1 cellular context compared by ENCODE assay signal in genomic region chr13:28658796-28659610, GRCh38.
TF ChIP-seq lines count a peak whose summit lies in the region.

Gene POMP (plus strand): TSS chr13:28659130. CDS start chr13:28659185, 55 bp downstream.

TF ChIP-seq in HepG2, 621 proteins besides CTCF, POLR2A, EP300 and RAD21 (continued from another document and continues in another):
- no peak for TF ChIP-seq AFF4 (CRISPR knock-in tag; IDR thresholded peaks at IDR 0.05)
- TF ChIP-seq ETV5 (CRISPR knock-in tag; IDR thresholded peaks at IDR 0.05; ENCODE audit: borderline replicate concordance), result peak; percentile 90
- TF ChIP-seq ZHX2 (IDR thresholded peaks at IDR 0.05; ENCODE audit: low read depth), result peak; percentile 75
- TF ChIP-seq ZHX2 (CRISPR knock-in tag; IDR thresholded peaks at IDR 0.05; ENCODE audit: borderline replicate concordance), result no peak
- peak; percentile 42; the same call in 1 of the 2 replicates for TF ChIP-seq ZNF143 (CRISPR knock-in tag; IDR thresholded peaks at IDR 0.05)
- TF ChIP-seq GLI4 (CRISPR knock-in tag; IDR thresholded peaks at IDR 0.05; ENCODE audit: borderline replicate concordance), result peak; percentile 76
- TF ChIP-seq E2F2 (CRISPR knock-in tag; IDR thresholded peaks at IDR 0.05; ENCODE audit: borderline replicate concordance), result no peak
- 0 out of 2 replicates have a peak, but pooled peaks have one; percentile 29 for TF ChIP-seq JUND (CRISPR knock-in tag; IDR thresholded peaks at IDR 0.05)
- no peak for TF ChIP-seq PLSCR1 (CRISPR knock-in tag; IDR thresholded peaks at IDR 0.05; ENCODE audit: borderline replicate concordance)
- TF ChIP-seq CBX5 (CRISPR knock-in tag; IDR thresholded peaks at IDR 0.05; ENCODE audit: borderline replicate concordance), result peak; percentile 71; the same call in 1 of the 2 replicates
- peak; percentile 67 for TF ChIP-seq ARID5B (CRISPR knock-in tag; IDR thresholded peaks at IDR 0.05)
- peak; percentile 25 to 64; a peak in 2 of 4 replicates for TF ChIP-seq KLF16 (CRISPR knock-in tag; IDR thresholded peaks at IDR 0.05)
- no peak for TF ChIP-seq ZNF468 (CRISPR knock-in tag; IDR thresholded peaks at IDR 0.05)
- no peak for TF ChIP-seq ATF7 (IDR thresholded peaks at IDR 0.05)
- 0 out of 2 replicates have a peak, but pooled peaks have one; percentile 34 for TF ChIP-seq ATF7 (CRISPR knock-in tag; IDR thresholded peaks at IDR 0.05)
- peak; percentile 80; the same call in 1 of the 2 replicates for TF ChIP-seq ZNF414 (CRISPR knock-in tag; IDR thresholded peaks at IDR 0.05)
- 0 out of 2 replicates have a peak, but pooled peaks have one; percentile 58 for TF ChIP-seq ZBTB43 (CRISPR knock-in tag; conservative IDR thresholded peaks at IDR 0.05)
- no peak for TF ChIP-seq ISX (CRISPR knock-in tag; conservative IDR thresholded peaks at IDR 0.05)
- TF ChIP-seq ZFP36 (IDR thresholded peaks at IDR 0.05; ENCODE audit: borderline replicate concordance, low read depth, low read length, partially characterized antibody), result no peak
- TF ChIP-seq ZNF580 (CRISPR knock-in tag; IDR thresholded peaks at IDR 0.05; ENCODE audit: borderline replicate concordance, low read depth), result peak; percentile 54; the same call in 1 of the 2 replicates
- 0 out of 2 replicates have a peak, but pooled peaks have one; percentile 35 for TF ChIP-seq SMAD3 (CRISPR knock-in tag; IDR thresholded peaks at IDR 0.05)
- peak; percentile 77; the same call in 1 of the 2 replicates for TF ChIP-seq ZBTB3 (CRISPR knock-in tag; IDR thresholded peaks at IDR 0.05; ENCODE audit: borderline replicate concordance, low read depth)
- peak; percentile 74; the same call in 1 of the 2 replicates for TF ChIP-seq TFDP1 (CRISPR knock-in tag; IDR thresholded peaks at IDR 0.05; ENCODE audit: borderline replicate concordance)
- TF ChIP-seq ZNF563 (CRISPR knock-in tag; IDR thresholded peaks at IDR 0.05), result no peak
- peak; percentile 60; the same call in 1 of the 2 replicates for TF ChIP-seq MEIS1 (CRISPR knock-in tag; IDR thresholded peaks at IDR 0.05; ENCODE audit: borderline replicate concordance)
- peak; percentile 80 for TF ChIP-seq KDM5A (IDR thresholded peaks at IDR 0.05; ENCODE audit: borderline replicate concordance, low read length)
- TF ChIP-seq NKX3-1 (CRISPR knock-in tag; IDR thresholded peaks at IDR 0.05), result no peak
- peak; percentile 63; the same call in 1 of the 2 replicates for TF ChIP-seq ELK4 (CRISPR knock-in tag; IDR thresholded peaks at IDR 0.05; ENCODE audit: borderline replicate concordance)
- TF ChIP-seq HNF1B (CRISPR knock-in tag; IDR thresholded peaks at IDR 0.05), result peak; percentile 80
- 0 out of 2 replicates have a peak, but pooled peaks have one; percentile 32 for TF ChIP-seq SAFB2 (CRISPR knock-in tag; IDR thresholded peaks at IDR 0.05; ENCODE audit: borderline replicate concordance, low read depth)
- no peak for TF ChIP-seq CAMTA2 (CRISPR knock-in tag; IDR thresholded peaks at IDR 0.05; ENCODE audit: borderline replicate concordance)
